8 cellular contexts compared by ENCODE assay signal in genomic region chr12:3752096-3752709, GRCh38. TPM values are rescaled to one million over a fixed set of nuclear protein-coding genes. Genes with fewer than 3 reads are reported as not detected.
DNase-seq lines count a peak whose midpoint lies in the region; ATAC-seq and TF ChIP-seq lines count a peak whose summit lies in the region.

No MANE protein-coding gene starts in this region.

- H3K27ac Mint-ChIP-seq in T-helper 1 cell treated with Interleukin-12 subunit alpha and Interleukin-12 subunit beta and Interleukin-4 antibody, amounts not matched to agents 30 μg/mL and 1 μg/mL, for 36 hours: peak overlapping the region; percentile 88

- ATAC-seq in HG03354 (IDR thresholded peaks at IDR 0.05; ENCODE audit: poor library complexity, severe bottlenecking, unreplicated experiment) (peak; percentile 78), body of pancreas (peak; percentile 40), lower lobe of right lung (peak; percentile 79 to 85)

- no peaks in the 10 kb centered on the region for H3K27me3 ChIP-seq in body of pancreas
- no peaks in the 10 kb centered on the region for H3K27me3 ChIP-seq in lower lobe of right lung (ENCODE audit: low read depth)

- H3K4me1 ChIP-seq in body of pancreas (peaks cover 28% of the 10 kb centered on the region), lower lobe of right lung (peaks cover 12% of the 10 kb centered on the region)

- intact Hi-C loops in body of pancreas (cut with DNase I) (no loop called here), lower lobe of right lung (cut with DNase I) (no loop called here)

- no peak for TF ChIP-seq CTCF in body of pancreas (IDR thresholded peaks at IDR 0.05)
- TF ChIP-seq CTCF in lower lobe of right lung (IDR thresholded peaks at IDR 0.05): no peak

- H3K27me3 Mint-ChIP-seq in T-helper 1 cell treated with Interleukin-12 subunit alpha and Interleukin-12 subunit beta and Interleukin-4 antibody, amounts not matched to agents 30 μg/mL and 1 μg/mL, for 36 hours (ENCODE audit: low read depth): no peaks in the 10 kb centered on the region

- peaks cover 32% of the 10 kb centered on the region for H3K36me3 Mint-ChIP-seq in T-helper 1 cell treated with Interleukin-12 subunit alpha and Interleukin-12 subunit beta and Interleukin-4 antibody, amounts not matched to agents 30 μg/mL and 1 μg/mL, for 36 hours (ENCODE audit: low read depth)

- peak overlapping the region; percentile 17 to 26 for H3K4me3 ChIP-seq in body of pancreas
- peak overlapping the region; percentile 61 for H3K4me3 ChIP-seq in lower lobe of right lung

- DNase-seq in AG20443 (ENCODE audit: low spot score): peak; percentile 82
- DNase-seq in GM19238 (ENCODE audit: insufficient read length, low spot score): peak; percentile 69
- DNase-seq in body of pancreas: peak in 3 of 4 donors; percentile 49 to 62 (median 61)
- peak; percentile 70 for DNase-seq in lower lobe of right lung
- peak; percentile 45 to 46 for DNase-seq in stimulated activated CD8-positive, alpha-beta memory T cell treated with anti-CD3 and anti-CD28 coated beads, Interleukin-15, amount 100 ng/mL, for 4 hours (ENCODE audit: low read depth in 2 of 2)
- DNase-seq in amniotic stem cell (lab: John Stamatoyannopoulos, UW): no peak

- H3K4me3 Mint-ChIP-seq in T-helper 1 cell treated with Interleukin-12 subunit alpha and Interleukin-12 subunit beta and Interleukin-4 antibody, amounts not matched to agents 30 μg/mL and 1 μg/mL, for 36 hours: peak overlapping the region; percentile 89

- H3K27ac ChIP-seq in body of pancreas: peak overlapping the region; percentile 50 to 72 (median 69)
- H3K27ac ChIP-seq in lower lobe of right lung: peak overlapping the region; percentile 85

- H3K4me1 Mint-ChIP-seq in T-helper 1 cell treated with Interleukin-12 subunit alpha and Interleukin-12 subunit beta and Interleukin-4 antibody, amounts not matched to agents 30 μg/mL and 1 μg/mL, for 36 hours (ENCODE audit: low read depth): peaks cover 47% of the 10 kb centered on the region

- H3K9me3 ChIP-seq in body of pancreas (no peaks in the 10 kb centered on the region), lower lobe of right lung (no peaks in the 10 kb centered on the region)

- H3K36me3 ChIP-seq in body of pancreas (replicated peaks in 1 of 2; ENCODE audit: insufficient read depth in 1 of 2, low read depth in 2 of 2) (no peaks in the 10 kb centered on the region), lower lobe of right lung (no peaks in the 10 kb centered on the region)

- TF ChIP-seq POLR2A in body of pancreas (IDR thresholded peaks at IDR 0.05): no peak

- H3K9me3 Mint-ChIP-seq in T-helper 1 cell treated with Interleukin-12 subunit alpha and Interleukin-12 subunit beta and Interleukin-4 antibody, amounts not matched to agents 30 μg/mL and 1 μg/mL, for 36 hours: no peaks in the 10 kb centered on the region

- WGBS in body of pancreas, 2 donors: 32 to 33% methylated on average over 12 to 18 of the region's 18 CpGs

RNA-seq across cellular contexts. Expression of gene CRACR2A, which starts 0.7 kb away (rescaled TPM):
- total RNA-seq in body of pancreas (10 to 100 TPM in 1 of 2 donors, 1 to 10 TPM in 1; 7.0 to 13.8 TPM), lower lobe of right lung (7.9 TPM)
